ENCODE assay signal across 39 cellular contexts in the genomic region with DNA sequence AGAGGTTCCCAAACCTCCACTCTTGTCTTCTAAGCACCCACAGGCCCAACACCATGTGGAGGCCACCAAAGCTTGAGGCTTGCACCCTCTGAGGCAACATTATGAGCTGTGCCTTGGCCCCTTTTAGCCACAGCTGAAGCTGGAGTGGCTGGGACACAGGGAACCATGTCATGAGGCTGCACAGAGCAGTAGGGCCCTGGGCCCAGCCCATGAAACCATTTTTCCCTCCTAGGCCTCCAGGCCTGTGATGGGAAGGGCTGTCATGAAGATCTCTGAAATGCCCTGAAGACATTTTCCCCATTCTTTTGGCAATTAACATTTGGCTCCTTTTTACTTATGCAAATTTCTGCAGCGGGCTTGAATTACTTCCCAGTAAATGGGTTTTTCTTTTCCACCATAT. TPM values are rescaled to one million over a fixed set of nuclear protein-coding genes. Genes with fewer than 3 reads are reported as not detected.
"Had no signal": no experiment of that assay in that cellular context is flagged by ENCODE, and none has a peak within 500 bp of the region (broad histone marks: within the 10 kb centered on the region; RNA-seq: fewer than 3 reads in every experiment).

No MANE protein-coding gene starts in this region.

- H3K4me3 ChIP-seq: MG63 had no signal

- H3K9me3 ChIP-seq: MG63 had no signal

- DNase-seq: Karpas-422, Kasumi-1, MG63, MM.1S, MV-4-11, NCI-H1048, NCI-H1092, NCI-H1092 treated with DMSO at 0.1 percent for 48 hours, NCI-H1105, NCI-H1105 treated with DMSO at 0.1 percent for 48 hours, NCI-H1417, NCI-H1417 treated with DMSO at 0.1 percent for 48 hours, NCI-H1436, NCI-H1436 treated with DMSO at 0.1 percent for 48 hours, NCI-H146, NCI-H1694, NCI-H1694 treated with DMSO at 0.1 percent for 48 hours, NCI-H187, NCI-H187 treated with DMSO at 0.1 percent for 48 hours, NCI-H1930, NCI-H2029, NCI-H2029 treated with DMSO at 0.1 percent for 48 hours, NCI-H2081, NCI-H2107, NCI-H2171, NCI-H2171 treated with DMSO at 0.1 percent for 48 hours, NCI-H2227 treated with DMSO at 0.1 percent for 48 hours, NCI-H226, NCI-H345, NCI-H446, NCI-H446 treated with DMSO at 0.1 percent for 48 hours, NCI-H510A, NCI-H510A treated with DMSO at 0.1 percent for 48 hours, NCI-H524, NCI-H524 treated with DMSO at 0.1 percent for 48 hours, NCI-H526 had no signal

- H3K36me3 ChIP-seq: MG63 had no signal

- H3K27me3 ChIP-seq: MG63 had no signal

RNA-seq across cellular contexts. Expression of a gene that starts 14.8 kb away (rescaled TPM):
- total RNA-seq: LHCN-M2, M059J, NCI-H460 had no signal

RNA-seq across cellular contexts. Expression of a gene that starts 29.9 kb away (rescaled TPM):
- total RNA-seq: LHCN-M2 had no signal
